ENCODE assay signal across 8 cellular contexts in genomic region chr20:45138451-45139300, GRCh38.
DNase-seq lines count a peak whose midpoint lies in the region; ATAC-seq, FAIRE-seq and TF ChIP-seq lines count a peak whose summit lies in the region.

No MANE protein-coding gene starts in this region.

- H3K9me3 Mint-ChIP-seq in activated naive CD4-positive, alpha-beta T cell treated with anti-CD3 and anti-CD28 coated beads, Interleukin-2, amount 10 ng/mL, durations not matched to agents 7 days and 5 days: no peaks in the 10 kb centered on the region

- peaks cover 24% of the 10 kb centered on the region for H3K27me3 Mint-ChIP-seq in activated naive CD4-positive, alpha-beta T cell treated with anti-CD3 and anti-CD28 coated beads, Interleukin-2, amount 10 ng/mL, durations not matched to agents 7 days and 5 days

- H3K27me3 ChIP-seq in RWPE2 (ENCODE audit: insufficient read depth, poor library complexity, severe bottlenecking): no peaks in the 10 kb centered on the region

- no peak overlapping the region for H3K4me3 Mint-ChIP-seq in activated naive CD4-positive, alpha-beta T cell treated with anti-CD3 and anti-CD28 coated beads, Interleukin-2, amount 10 ng/mL, durations not matched to agents 7 days and 5 days

- no peak overlapping the region for H3K27ac Mint-ChIP-seq in activated naive CD4-positive, alpha-beta T cell treated with anti-CD3 and anti-CD28 coated beads, Interleukin-2, amount 10 ng/mL, durations not matched to agents 7 days and 5 days

- H3K4me3 ChIP-seq in AG04449 (ENCODE audit: low read depth, low read length): no peak overlapping the region
- no peak overlapping the region for H3K4me3 ChIP-seq in RWPE2 (ENCODE audit: severe bottlenecking)
- peak overlapping the region; percentile 5; the same call in 1 of the 2 replicates for H3K4me3 ChIP-seq in iPS-18c (ENCODE audit: insufficient read depth, low read depth, low read length)

- no peak overlapping the region for H3K27ac ChIP-seq in RWPE2 (ENCODE audit: poor library complexity, severe bottlenecking)

- FAIRE-seq in GM19239 (lab: Jason Lieb, UNC): no peak

- TF ChIP-seq CTCF in AG04449 (IDR thresholded peaks at IDR 0.05; ENCODE audit: insufficient read depth, low read length, missing control alignments) (peak; percentile 52), RWPE2 (IDR thresholded peaks at IDR 0.05; ENCODE audit: poor library complexity, severe bottlenecking) (peak; percentile 100)

- no peaks in the 10 kb centered on the region for H3K36me3 Mint-ChIP-seq in activated naive CD4-positive, alpha-beta T cell treated with anti-CD3 and anti-CD28 coated beads, Interleukin-2, amount 10 ng/mL, durations not matched to agents 7 days and 5 days

- POLR2A ChIA-PET in AG04449 (lab: Yijun Ruan, JAX): no interaction called here

- no peaks in the 10 kb centered on the region for H3K4me1 ChIP-seq in RWPE2 (ENCODE audit: insufficient read depth, poor library complexity, severe bottlenecking)

- CTCF ChIA-PET in AG04449 (lab: Yijun Ruan, JAX): interaction anchor here (0.8 to 2.5 kb wide), 4 partner anchors 17 to 155 kb away, joined by 3 to 12 read pairs (median 3); no protein-coding TSS in a partner anchor
- CTCF ChIA-PET in activated naive CD4-positive, alpha-beta T cell treated with anti-CD3 and anti-CD28 coated beads, Interleukin-2, amount 10 ng/mL, durations not matched to agents 7 days and 5 days (lab: Charles Lee): interaction anchor here (0.6 to 2.5 kb wide), 14 partner anchors 9 to 632 kb away, joined by 3 to 36 read pairs (median 4); partner anchors contain the start of gene WFDC5

- no peaks in the 10 kb centered on the region for H3K9me3 ChIP-seq in RWPE2 (ENCODE audit: severe bottlenecking)
- no peaks in the 10 kb centered on the region for H3K9me3 ChIP-seq in iPS-18c (ENCODE audit: control insufficient read depth, insufficient read depth, low read length)

- peak; percentile 91 for ATAC-seq in RWPE2 (ENCODE audit: low read depth)
- no peak for ATAC-seq in HG03521 (IDR thresholded peaks at IDR 0.05; ENCODE audit: unreplicated experiment)

- no peaks in the 10 kb centered on the region for H3K36me3 ChIP-seq in RWPE2 (ENCODE audit: low read depth)

- no peak for DNase-seq in AG04449 (ENCODE audit: low read depth, low spot score)
- DNase-seq in GM19239 (ENCODE audit: insufficient read length, low spot score): peak; percentile 28
- peak; percentile 89 for DNase-seq in RWPE2 (ENCODE audit: low spot score)
- peak; percentile 79 for DNase-seq in activated naive CD4-positive, alpha-beta T cell treated with anti-CD3 and anti-CD28 coated beads, Interleukin-2, amount 10 ng/mL, durations not matched to agents 7 days and 5 days
- peak; percentile 62 for DNase-seq in stimulated activated CD4-positive, alpha-beta T cell treated with anti-CD3 and anti-CD28 coated beads, Interleukin-4, amount 100 ng/mL, for 1 hour
- DNase-seq in NCI-H1436 treated with DMSO at 0.1 percent for 48 hours (lab: John Stamatoyannopoulos, UW): no peak

- no peaks in the 10 kb centered on the region for H3K4me1 Mint-ChIP-seq in activated naive CD4-positive, alpha-beta T cell treated with anti-CD3 and anti-CD28 coated beads, Interleukin-2, amount 10 ng/mL, durations not matched to agents 7 days and 5 days

Comparison
In these comparisons a context has a peak if more than half of its experiments do, and no peak if none do; other contexts are left out.
1. DNase-seq: peak in GM19239 (single experiment), RWPE2 (single experiment), activated naive CD4-positive, alpha-beta T cell treated with anti-CD3 and anti-CD28 coated beads, Interleukin-2, amount 10 ng/mL, durations not matched to agents 7 days and 5 days (single experiment) and stimulated activated CD4-positive, alpha-beta T cell treated with anti-CD3 and anti-CD28 coated beads, Interleukin-4, amount 100 ng/mL, for 1 hour (single experiment); none in AG04449 (single experiment) and NCI-H1436 treated with DMSO at 0.1 percent for 48 hours (single experiment).